Comparison of ENCODE assay signal across 20 cellular contexts in genomic region chr17:13775450-13775849, GRCh38.
A peak's percentile ranks its signal among the peaks of the same experiment; 100 is the strongest.
DNase-seq lines count a peak whose midpoint lies in the region; ATAC-seq, FAIRE-seq and TF ChIP-seq lines count a peak whose summit lies in the region.
"Had no signal": no experiment of that assay in that cellular context is flagged by ENCODE, and none has a peak within 500 bp of the region (broad histone marks: within the 10 kb centered on the region; RNA-seq: fewer than 3 reads in every experiment).

No MANE protein-coding gene starts in this region.

- no peak overlapping the region for H3K4me3 ChIP-seq in HepG2 (replicated peaks in 1 of 3; ENCODE audit: insufficient read depth in 1 of 3, low read depth in 2 of 3, low read length in 3 of 3)
- H3K4me3 ChIP-seq in right lobe of liver: no peak overlapping the region
- H3K4me3 ChIP-seq in bronchial epithelial cell (ENCODE audit: low read depth, low read length): no peak overlapping the region
- no peak overlapping the region for H3K4me3 ChIP-seq in esophagus squamous epithelium
- no peak overlapping the region for H3K4me3 ChIP-seq in thyroid gland (replicated peaks in 1 of 3)

- POLR2A ChIA-PET in HepG2 (lab: Yijun Ruan, JAX): no interaction called here
- POLR2A ChIA-PET in CD4-positive, alpha-beta T cell (lab: Charles Lee): no interaction called here

- no peak overlapping the region for H2AFZ ChIP-seq in HepG2 (ENCODE audit: low read length)

- TF ChIP-seq POLR2A in HepG2 (IDR thresholded peaks at IDR 0.05; ENCODE audit: insufficient read depth in 1 of 2, low read depth in 2 of 2, low read length in 2 of 2) (no peak), right lobe of liver (IDR thresholded peaks at IDR 0.05) (no peak), esophagus squamous epithelium (IDR thresholded peaks at IDR 0.05) (no peak), thyroid gland (IDR thresholded peaks at IDR 0.05) (no peak)

- peaks cover 13% of the 10 kb centered on the region for H3K4me1 Mint-ChIP-seq in type B pancreatic cell (ENCODE audit: unreplicated experiment)
- no peaks in the 10 kb centered on the region for H3K4me1 Mint-ChIP-seq in CD4-positive, alpha-beta T cell (ENCODE audit: low read depth)
- H3K4me1 Mint-ChIP-seq: B cell, H9 had no signal

- no peak for DNase-seq in HepG2 (ENCODE audit: low spot score)
- no peak for DNase-seq in right lobe of liver
- DNase-seq in bronchial epithelial cell (ENCODE audit: low read depth): peak; percentile 97
- DNase-seq in esophagus squamous epithelium (lab: John Stamatoyannopoulos, UW): no peak
- DNase-seq in type B pancreatic cell (ENCODE audit: extremely low spot score, unreplicated experiment): no peak
- no peak for DNase-seq in CD4-positive, alpha-beta T cell
- no peak for DNase-seq in posterior vena cava (ENCODE audit: low spot score)
- no peak for DNase-seq in thyroid gland
- DNase-seq: C1 segment of cervical spinal cord; Caco-2; CD8-positive, alpha-beta T cell; DND-41; GDM1; GOT3; H9; HFFc6 had no signal

- intact Hi-C loops in HepG2 (cut with micrococcal nuclease; ENCODE audit: unreplicated experiment): no loop called here
- intact Hi-C loops in right lobe of liver (cut with DNase I): no loop called here
- intact Hi-C loops in esophagus squamous epithelium (cut with DNase I): no loop called here
- intact Hi-C loops in CD4-positive, alpha-beta T cell (cut with DNase I, micrococcal nuclease): no loop called here
- intact Hi-C loops in posterior vena cava (cut with DNase I): no loop called here
- intact Hi-C loops in thyroid gland (cut with DNase I): no loop called here

- H3K9me3 Mint-ChIP-seq in type B pancreatic cell: peaks cover 32% of the 10 kb centered on the region
- peaks cover 11% of the 10 kb centered on the region for H3K9me3 Mint-ChIP-seq in CD4-positive, alpha-beta T cell

- H3K27ac ChIP-seq in HepG2 (ENCODE audit: extremely low read length, insufficient read depth, low read length) (no peak overlapping the region), right lobe of liver (no peak overlapping the region), esophagus squamous epithelium (peak overlapping the region; percentile 68 to 88 (median 82)), thyroid gland (no peak overlapping the region)
- no peak overlapping the region for H3K27ac ChIP-seq in CD4-positive, alpha-beta T cell (ENCODE audit: low read depth, low read length)
- H3K27ac ChIP-seq: HL-60 had no signal

- no TSS peak for BruUV-seq in HepG2 (replicated peaks; lab: Mats Ljungman, UMichigan)

- no peak for FAIRE-seq in HepG2 (lab: Jason Lieb, UNC)
- peak; percentile 79 for FAIRE-seq in bronchial epithelial cell (lab: Jason Lieb, UNC)
- FAIRE-seq: A204.1, GM12892 had no signal

- no peak for TF ChIP-seq RAD21 in HepG2 (CRISPR knock-in tag; IDR thresholded peaks at IDR 0.05)

- H3K9ac ChIP-seq in HepG2 (ENCODE audit: insufficient read depth, low read depth, low read length): no peak overlapping the region

- peak overlapping the region; percentile 81 for H3K27ac Mint-ChIP-seq in type B pancreatic cell
- H3K27ac Mint-ChIP-seq in CD4-positive, alpha-beta T cell: no peak overlapping the region
- H3K27ac Mint-ChIP-seq: B cell; CD8-positive, alpha-beta T cell; H9; HFFc6 had no signal

- no peaks in the 10 kb centered on the region for H3K27me3 Mint-ChIP-seq in type B pancreatic cell
- no peaks in the 10 kb centered on the region for H3K27me3 Mint-ChIP-seq in CD4-positive, alpha-beta T cell
- H3K27me3 Mint-ChIP-seq: B cell had no signal

- H3K4me1 ChIP-seq in HepG2 (ENCODE audit: insufficient read depth, low read length): no peaks in the 10 kb centered on the region
- H3K4me1 ChIP-seq in right lobe of liver: no peaks in the 10 kb centered on the region
- peaks cover 4 to 34% (median 13%) of the 10 kb centered on the region in 3 donors for H3K4me1 ChIP-seq in esophagus squamous epithelium
- H3K4me1 ChIP-seq in thyroid gland: no peaks in the 10 kb centered on the region
- H3K4me1 ChIP-seq: Caco-2 had no signal

- no peaks in the 10 kb centered on the region for H3K79me2 ChIP-seq in HepG2 (ENCODE audit: insufficient read depth, low read length)

- H3K27me3 ChIP-seq in HepG2 (ENCODE audit: control insufficient read depth in 1 of 2, insufficient read depth in 2 of 2, low read length in 2 of 2): no peaks in the 10 kb centered on the region
- no peaks in the 10 kb centered on the region for H3K27me3 ChIP-seq in right lobe of liver
- H3K27me3 ChIP-seq in bronchial epithelial cell (ENCODE audit: control insufficient read depth, insufficient read depth, low read length): no peaks in the 10 kb centered on the region
- no peaks in the 10 kb centered on the region for H3K27me3 ChIP-seq in esophagus squamous epithelium
- no peaks in the 10 kb centered on the region for H3K27me3 ChIP-seq in CD4-positive, alpha-beta T cell (ENCODE audit: control insufficient read depth, insufficient read depth, low read length)
- no peaks in the 10 kb centered on the region for H3K27me3 ChIP-seq in thyroid gland

- in situ Hi-C loops in HepG2 (cut with HindIII; ENCODE audit: extremely low pct_ligation_motif_present, low pct_unique_long_range_greater_than_20kb): no loop called here

- H3K36me3 ChIP-seq in HepG2 (replicated peaks in 1 of 2; ENCODE audit: control insufficient read depth in 1 of 2, insufficient read depth in 2 of 2, low read length in 2 of 2): no peaks in the 10 kb centered on the region
- no peaks in the 10 kb centered on the region for H3K36me3 ChIP-seq in right lobe of liver
- no peaks in the 10 kb centered on the region for H3K36me3 ChIP-seq in bronchial epithelial cell (ENCODE audit: control insufficient read depth, insufficient read depth, low read length)
- no peaks in the 10 kb centered on the region for H3K36me3 ChIP-seq in esophagus squamous epithelium
- H3K36me3 ChIP-seq in thyroid gland: no peaks in the 10 kb centered on the region

- no peak overlapping the region for H3K4me3 Mint-ChIP-seq in type B pancreatic cell
- no peak overlapping the region for H3K4me3 Mint-ChIP-seq in CD4-positive, alpha-beta T cell
- H3K4me3 Mint-ChIP-seq: B cell; CD8-positive, alpha-beta T cell; H9; HFFc6 had no signal

- CTCF ChIA-PET in HepG2 (lab: Yijun Ruan, JAX; ENCODE audit: low intra/inter-chr PET ratio, low total read pairs): no interaction called here
- CTCF ChIA-PET in CD4-positive, alpha-beta T cell (lab: Charles Lee): no interaction called here

- no peaks in the 10 kb centered on the region for H3K36me3 Mint-ChIP-seq in type B pancreatic cell
- H3K36me3 Mint-ChIP-seq in CD4-positive, alpha-beta T cell (ENCODE audit: low read depth): no peaks in the 10 kb centered on the region

- TF ChIP-seq CTCF in HepG2 (CRISPR knock-in tag; IDR thresholded peaks at IDR 0.05) (no peak), right lobe of liver (IDR thresholded peaks at IDR 0.05) (no peak), bronchial epithelial cell (IDR thresholded peaks at IDR 0.05; ENCODE audit: insufficient read depth, low read length, severe bottlenecking) (no peak), esophagus squamous epithelium (IDR thresholded peaks at IDR 0.05) (no peak), type B pancreatic cell (conservative IDR thresholded peaks at IDR 0.05) (no peak), thyroid gland (IDR thresholded peaks at IDR 0.05) (no peak)
- TF ChIP-seq CTCF in CD4-positive, alpha-beta T cell (IDR thresholded peaks at IDR 0.05): no peak

- WGBS in HepG2 (ENCODE audit: low lambda C conversion rate): 35% methylated on average over 3 of the region's 3 CpGs
- WGBS in right lobe of liver (ENCODE audit: insufficient coverage, low coverage, low lambda C conversion rate, missing lambda C conversion rate): 30% methylated on average over 3 of the region's 3 CpGs
- WGBS in esophagus squamous epithelium, 2 donors: 18 to 26% methylated on average over 2 to 3 of the region's 3 CpGs
- WGBS in thyroid gland, 2 donors: 47% methylated on average over 3 of the region's 3 CpGs

- ATAC-seq in HepG2 (no peak), right lobe of liver (no peak)
- no peak for ATAC-seq in CD4-positive, alpha-beta T cell (ENCODE audit: poor library complexity)
- ATAC-seq: CD8-positive, alpha-beta T cell had no signal

- H3K9me3 ChIP-seq in HepG2 (ENCODE audit: low read length): peaks cover 4% of the 10 kb centered on the region; the same call in 1 of the 2 replicates
- no peaks in the 10 kb centered on the region for H3K9me3 ChIP-seq in right lobe of liver
- peaks cover 0 to 5% (median 0%) of the 10 kb centered on the region in 3 donors for H3K9me3 ChIP-seq in esophagus squamous epithelium
- peaks cover 4% of the 10 kb centered on the region for H3K9me3 ChIP-seq in CD4-positive, alpha-beta T cell (ENCODE audit: control insufficient read depth, low read length)
- H3K9me3 ChIP-seq in thyroid gland: no peaks in the 10 kb centered on the region
- H3K9me3 ChIP-seq: Caco-2 had no signal

- TF ChIP-seq EP300 in HepG2 (IDR thresholded peaks at IDR 0.05; ENCODE audit: low read depth in 2 of 2, low read length in 2 of 2) (no peak), HepG2 (CRISPR knock-in tag; IDR thresholded peaks at IDR 0.05; ENCODE audit: borderline replicate concordance) (no peak)

- H4K20me1 ChIP-seq in HepG2 (ENCODE audit: insufficient read depth, low read length): no peaks in the 10 kb centered on the region

- no peak overlapping the region for H3K4me2 ChIP-seq in HepG2 (ENCODE audit: low read depth, low read length)

TF ChIP-seq in HepG2, 621 proteins besides CTCF, POLR2A, EP300 and RAD21:
- peak; percentile 62; the same call in 1 of the 2 replicates for TF ChIP-seq BCL6 (CRISPR knock-in tag; IDR thresholded peaks at IDR 0.05)
- TF ChIP-seq ZBTB49 (CRISPR knock-in tag; IDR thresholded peaks at IDR 0.05; ENCODE audit: borderline replicate concordance): no peak

Comparison
In these comparisons a context has a peak if more than half of its experiments do, and no peak if none do; other contexts are left out.
1. H3K27ac ChIP-seq: peak in esophagus squamous epithelium (4 of 4); none in HepG2 (single experiment), right lobe of liver (0 of 3), CD4-positive, alpha-beta T cell (single experiment) and thyroid gland (0 of 3).